ENCODE assay signal across 1 cellular context in genomic region chr16:88762941-88763340, GRCh38.
TF ChIP-seq lines count a peak whose summit lies in the region.

No MANE protein-coding gene starts in this region.

TF ChIP-seq in HepG2, 621 proteins besides CTCF, POLR2A, EP300 and RAD21 (continued from another document):
- TF ChIP-seq, protein P1, sequence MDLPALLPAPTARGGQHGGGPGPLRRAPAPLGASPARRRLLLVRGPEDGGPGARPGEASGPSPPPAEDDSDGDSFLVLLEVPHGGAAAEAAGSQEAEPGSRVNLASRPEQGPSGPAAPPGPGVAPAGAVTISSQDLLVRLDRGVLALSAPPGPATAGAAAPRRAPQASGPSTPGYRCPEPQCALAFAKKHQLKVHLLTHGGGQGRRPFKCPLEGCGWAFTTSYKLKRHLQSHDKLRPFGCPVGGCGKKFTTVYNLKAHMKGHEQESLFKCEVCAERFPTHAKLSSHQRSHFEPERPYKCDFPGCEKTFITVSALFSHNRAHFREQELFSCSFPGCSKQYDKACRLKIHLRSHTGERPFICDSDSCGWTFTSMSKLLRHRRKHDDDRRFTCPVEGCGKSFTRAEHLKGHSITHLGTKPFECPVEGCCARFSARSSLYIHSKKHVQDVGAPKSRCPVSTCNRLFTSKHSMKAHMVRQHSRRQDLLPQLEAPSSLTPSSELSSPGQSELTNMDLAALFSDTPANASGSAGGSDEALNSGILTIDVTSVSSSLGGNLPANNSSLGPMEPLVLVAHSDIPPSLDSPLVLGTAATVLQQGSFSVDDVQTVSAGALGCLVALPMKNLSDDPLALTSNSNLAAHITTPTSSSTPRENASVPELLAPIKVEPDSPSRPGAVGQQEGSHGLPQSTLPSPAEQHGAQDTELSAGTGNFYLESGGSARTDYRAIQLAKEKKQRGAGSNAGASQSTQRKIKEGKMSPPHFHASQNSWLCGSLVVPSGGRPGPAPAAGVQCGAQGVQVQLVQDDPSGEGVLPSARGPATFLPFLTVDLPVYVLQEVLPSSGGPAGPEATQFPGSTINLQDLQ (CRISPR knock-in tag; IDR thresholded peaks at IDR 0.05): 0 out of 2 replicates have a peak, but pooled peaks have one; percentile 45
- no peak for TF ChIP-seq SAP130 (CRISPR knock-in tag; IDR thresholded peaks at IDR 0.05; ENCODE audit: low read depth)
- no peak for TF ChIP-seq ATAD3A (CRISPR knock-in tag; IDR thresholded peaks at IDR 0.05)
- TF ChIP-seq SRSF1 (optimal IDR thresholded peaks at IDR 0.05; ENCODE audit: low read depth, low read length): peak; percentile 20
- TF ChIP-seq, protein P2, sequence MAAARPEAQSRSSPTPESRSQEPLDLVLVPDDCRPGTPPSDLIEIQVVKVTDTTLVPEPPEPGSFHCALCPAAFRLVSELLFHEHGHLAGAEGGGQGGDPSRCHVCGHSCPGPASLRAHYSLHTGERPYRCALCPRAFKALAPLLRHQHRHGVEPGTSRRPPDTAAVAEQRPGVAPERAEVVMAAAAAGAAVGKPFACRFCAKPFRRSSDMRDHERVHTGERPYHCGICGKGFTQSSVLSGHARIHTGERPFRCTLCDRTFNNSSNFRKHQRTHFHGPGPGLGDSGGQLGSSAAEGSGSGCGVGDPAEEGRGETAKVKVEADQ (CRISPR knock-in tag; IDR thresholded peaks at IDR 0.05; ENCODE audit: borderline replicate concordance): peak; percentile 32; the same call in 1 of the 2 replicates
- TF ChIP-seq BHLHE40 (IDR thresholded peaks at IDR 0.05; ENCODE audit: low read length): no peak
- no peak for TF ChIP-seq ZNF17 (CRISPR knock-in tag; IDR thresholded peaks at IDR 0.05)
- TF ChIP-seq YEATS2 (CRISPR knock-in tag; IDR thresholded peaks at IDR 0.05; ENCODE audit: borderline replicate concordance): no peak
- no peak for TF ChIP-seq IRX3 (CRISPR knock-in tag; IDR thresholded peaks at IDR 0.05; ENCODE audit: borderline replicate concordance, low read depth)
- peak; percentile 14 for TF ChIP-seq THAP9 (CRISPR knock-in tag; IDR thresholded peaks at IDR 0.05; ENCODE audit: borderline replicate concordance)
- no peak for TF ChIP-seq ZNF746 (CRISPR knock-in tag; IDR thresholded peaks at IDR 0.05)
- TF ChIP-seq ZNF280D (CRISPR knock-in tag; IDR thresholded peaks at IDR 0.05): no peak
TF ChIP-seq in HepG2: peak in this region for 11.
